Comparison of ENCODE assay signal across 8 cellular contexts in genomic region chr1:234605983-234606730, GRCh38. TPM values are rescaled to one million over a fixed set of nuclear protein-coding genes. Genes with fewer than 3 reads are reported as not detected.
DNase-seq lines count a peak whose midpoint lies in the region; ATAC-seq and TF ChIP-seq lines count a peak whose summit lies in the region.

No MANE protein-coding gene starts in this region.

- peak overlapping the region; percentile 100 for H3K27ac ChIP-seq in prostate gland

- H3K36me3 Mint-ChIP-seq in activated T-helper 2 cell treated with anti-CD3 and anti-CD28 coated beads, Interferon-gamma antibody, Interleukin-2, Interleukin-4, amounts not matched to agents 10 μg/mL and 5 μg/mL and 100 μg/mL, durations not matched to agents 14 hours and 24 hours and 36 hours (ENCODE audit: low read depth), result peaks cover 76% of the 10 kb centered on the region

- H3K27ac Mint-ChIP-seq in activated T-helper 2 cell treated with anti-CD3 and anti-CD28 coated beads, Interferon-gamma antibody, Interleukin-2, Interleukin-4, amounts not matched to agents 10 μg/mL and 5 μg/mL and 100 μg/mL, durations not matched to agents 14 hours and 24 hours and 36 hours, result peak overlapping the region; percentile 99

- intact Hi-C loops in activated T-helper 2 cell treated with anti-CD3 and anti-CD28 coated beads, Interferon-gamma antibody, Interleukin-2, Interleukin-4, amounts not matched to agents 10 μg/mL and 5 μg/mL and 100 μg/mL, durations not matched to agents 14 hours and 24 hours and 36 hours (cut with micrococcal nuclease), result loop anchor here (10.0 kb wide), 2 partner anchors 201 to 231 kb away; partner anchors contain the start of gene COA6
- intact Hi-C loops in prostate gland (cut with DNase I), result loop anchor here (5.0 to 10.0 kb wide), 3 partner anchors 109 to 899 kb away; partner anchors contain the start of gene B3GALNT2

- WGBS in prostate gland, result under 1% methylated on average over 9 of the region's 9 CpGs

- H3K4me3 ChIP-seq in prostate gland, result peak overlapping the region; percentile 81 to 85

- H3K36me3 ChIP-seq in prostate gland, result peaks cover 0 to 9% of the 10 kb centered on the region in 2 donors

- H3K4me1 Mint-ChIP-seq in activated T-helper 2 cell treated with anti-CD3 and anti-CD28 coated beads, Interferon-gamma antibody, Interleukin-2, Interleukin-4, amounts not matched to agents 10 μg/mL and 5 μg/mL and 100 μg/mL, durations not matched to agents 14 hours and 24 hours and 36 hours (ENCODE audit: low read depth), result peaks cover 37% of the 10 kb centered on the region

- TF ChIP-seq POLR2A in prostate gland (IDR thresholded peaks at IDR 0.05), result peak; percentile 35

- H3K27me3 Mint-ChIP-seq in activated T-helper 2 cell treated with anti-CD3 and anti-CD28 coated beads, Interferon-gamma antibody, Interleukin-2, Interleukin-4, amounts not matched to agents 10 μg/mL and 5 μg/mL and 100 μg/mL, durations not matched to agents 14 hours and 24 hours and 36 hours (ENCODE audit: low read depth), result peaks cover 2% of the 10 kb centered on the region

- H3K9me3 ChIP-seq in prostate gland, result no peaks in the 10 kb centered on the region

- peak in 2 of 4 experiments; percentile 16 to 20 for TF ChIP-seq CTCF in prostate gland (IDR thresholded peaks at IDR 0.05)

- ATAC-seq in HG02840 (IDR thresholded peaks at IDR 0.05; ENCODE audit: low FRiP score, unreplicated experiment) (no peak), HG03520 (IDR thresholded peaks at IDR 0.05; ENCODE audit: unreplicated experiment) (no peak)

- H3K4me3 Mint-ChIP-seq in activated T-helper 2 cell treated with anti-CD3 and anti-CD28 coated beads, Interferon-gamma antibody, Interleukin-2, Interleukin-4, amounts not matched to agents 10 μg/mL and 5 μg/mL and 100 μg/mL, durations not matched to agents 14 hours and 24 hours and 36 hours (ENCODE audit: low read depth), result peak overlapping the region; percentile 96

- DNase-seq in SKM-1 treated with dmso at 0.1 percent for 144 hours (lab: John Stamatoyannopoulos, UW; ENCODE audit: unreplicated experiment) (peak; percentile 63), SKM-1 (lab: John Stamatoyannopoulos, UW; ENCODE audit: unreplicated experiment) (no peak), NCI-H524 treated with DMSO at 0.1 percent for 48 hours (lab: John Stamatoyannopoulos, UW) (peak; percentile 67), globus pallidus (ENCODE audit: low spot score) (peak; percentile 80), prostate gland (ENCODE audit: low spot score) (no peak)
- DNase-seq in activated T-helper 2 cell treated with anti-CD3 and anti-CD28 coated beads, Interferon-gamma antibody, Interleukin-2, Interleukin-4, amounts not matched to agents 10 μg/mL and 5 μg/mL and 100 μg/mL, durations not matched to agents 14 hours and 24 hours and 36 hours (ENCODE audit: low spot score), result no peak

- H3K9me3 Mint-ChIP-seq in activated T-helper 2 cell treated with anti-CD3 and anti-CD28 coated beads, Interferon-gamma antibody, Interleukin-2, Interleukin-4, amounts not matched to agents 10 μg/mL and 5 μg/mL and 100 μg/mL, durations not matched to agents 14 hours and 24 hours and 36 hours, result no peaks in the 10 kb centered on the region

- peaks cover 7% of the 10 kb centered on the region for H3K4me1 ChIP-seq in prostate gland (replicated peaks)

- no peaks in the 10 kb centered on the region for H3K27me3 ChIP-seq in prostate gland (replicated peaks; ENCODE audit: insufficient read depth)

RNA-seq across cellular contexts. Expression of gene IRF2BP2, which starts 3.8 kb away (rescaled TPM):
- total RNA-seq in activated T-helper 2 cell treated with anti-CD3 and anti-CD28 coated beads, Interferon-gamma antibody, Interleukin-2, Interleukin-4, amounts not matched to agents 10 μg/mL and 5 μg/mL and 100 μg/mL, durations not matched to agents 14 hours and 24 hours and 36 hours, result 276 and 292 TPM in 2 replicates
- 100 to 1,000 TPM; 111 to 124 TPM for total RNA-seq in prostate gland

Comparison
In these comparisons a context has a peak if more than half of its experiments do, and no peak if none do; other contexts are left out.
1. DNase-seq: peak in SKM-1 treated with dmso at 0.1 percent for 144 hours (single experiment), NCI-H524 treated with DMSO at 0.1 percent for 48 hours (single experiment) and globus pallidus (single experiment); none in SKM-1 (single experiment), activated T-helper 2 cell treated with anti-CD3 and anti-CD28 coated beads, Interferon-gamma antibody, Interleukin-2, Interleukin-4, amounts not matched to agents 10 μg/mL and 5 μg/mL and 100 μg/mL, durations not matched to agents 14 hours and 24 hours and 36 hours (single experiment) and prostate gland (single experiment).